In genomic region chr7:44313016-44313415, GRCh38 we compare ENCODE assay signal across 17 cellular contexts. TPM values are rescaled to one million over a fixed set of nuclear protein-coding genes. Genes with fewer than 3 reads are reported as not detected.
"Had no signal": no experiment of that assay in that cellular context is flagged by ENCODE, and none has a peak within 500 bp of the region (broad histone marks: within the 10 kb centered on the region; RNA-seq: fewer than 3 reads in every experiment).

No MANE protein-coding gene starts in this region.

- H3K27ac Mint-ChIP-seq: activated naive CD8-positive, alpha-beta T cell; dendritic cell treated with granulocyte-macrophage colony-stimulating factor and Interleukin-4, amounts not matched to agents 40 ng/mL and 50 ng/mL, for 4 days; nephron progenitor cell had no signal

- H3K9me3 Mint-ChIP-seq: activated T-cell treated with anti-CD3 and anti-CD28 coated beads, Interleukin-2, amount 50 U/mL, for 4 hours; central memory CD8-positive, alpha-beta T cell; dendritic cell treated with granulocyte-macrophage colony-stimulating factor and Interleukin-4, amounts not matched to agents 40 ng/mL and 50 ng/mL, for 4 days had no signal

- H3K4me1 Mint-ChIP-seq: central memory CD8-positive, alpha-beta T cell; nephron progenitor cell had no signal

- H3K36me3 ChIP-seq: left lung, tibial artery, vagina had no signal

- ATAC-seq: activated T-cell treated with anti-CD3 and anti-CD28 coated beads, Interleukin-2, amount 50 U/mL, for 4 hours; left lung had no signal

- H3K27ac ChIP-seq: left lung, tibial artery, vagina had no signal

- H3K27me3 ChIP-seq: vagina had no signal

- H3K9me3 ChIP-seq: vagina had no signal

- H3K4me3 Mint-ChIP-seq: activated naive CD8-positive, alpha-beta T cell; activated T-cell treated with anti-CD3 and anti-CD28 coated beads, Interleukin-2, amount 50 U/mL, for 4 hours; central memory CD8-positive, alpha-beta T cell; dendritic cell treated with granulocyte-macrophage colony-stimulating factor and Interleukin-4, amounts not matched to agents 40 ng/mL and 50 ng/mL, for 4 days; nephron progenitor cell had no signal

- H3K4me3 ChIP-seq: left lung, tibial artery, vagina had no signal

- FAIRE-seq: keratinocyte had no signal

- DNase-seq: activated CD4-positive, alpha-beta T cell treated with anti-CD3 and anti-CD28 coated beads, Interleukin-2, amount 50 U/mL, for 4 hours; activated gamma-delta T cell; activated T-cell treated with anti-CD3 and anti-CD28 coated beads, Interleukin-2, amount 50 U/mL, for 4 hours; amniotic stem cell; effector memory CD4-positive, alpha-beta T cell; foreskin melanocyte; nephron progenitor cell; stimulated activated CD4-positive, alpha-beta T cell treated with anti-CD3 and anti-CD28 coated beads, Interleukin-12 subunit alpha, Interleukin-12 subunit beta, amount 100 ng/mL, for 4 hours; stimulated activated CD4-positive, alpha-beta T cell treated with anti-CD3 and anti-CD28 coated beads, Interleukin-2, amount 100 ng/mL, for 24 hours; tibial artery had no signal

RNA-seq across cellular contexts. Expression of gene CAMK2B, which starts 12.4 kb away (rescaled TPM):
- total RNA-seq: osteocyte had no signal
